ENCODE assay signal across 36 cellular contexts in the genomic region with DNA sequence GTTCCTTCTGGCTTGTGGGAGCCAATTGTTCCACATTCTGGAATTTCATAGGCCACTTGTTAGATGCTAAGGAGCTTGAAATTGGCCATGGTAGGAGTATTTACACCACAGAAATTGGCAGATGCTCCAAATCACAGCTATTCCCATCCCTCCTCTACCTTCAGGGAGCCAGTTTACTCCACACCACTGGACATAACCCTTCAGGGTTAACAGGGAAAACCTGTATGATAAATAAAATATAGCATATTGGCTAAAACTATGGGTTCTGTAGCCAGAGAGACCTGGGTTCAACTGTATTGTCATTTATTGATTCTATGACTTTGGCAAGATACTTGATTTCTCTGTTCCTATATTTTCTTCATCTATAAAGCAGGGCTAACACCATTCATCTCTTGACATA.
DNase-seq lines count a peak whose midpoint lies in the region; ATAC-seq, FAIRE-seq and TF ChIP-seq lines count a peak whose summit lies in the region.
"Had no signal": no experiment of that assay in that cellular context is flagged by ENCODE, and none has a peak within 500 bp of the region (broad histone marks: within the 10 kb centered on the region; RNA-seq: fewer than 3 reads in every experiment).

No MANE protein-coding gene starts in this region.

- no TSS peak for BruUV-seq in K562 (replicated peaks; lab: Mats Ljungman, UMichigan)

- ATAC-seq in K562, result no peak
- ATAC-seq in activated T-cell treated with anti-CD3 and anti-CD28 coated beads, Interleukin-2, amount 50 U/mL, for 72 hours (replicated peaks in 1 of 2), result no peak
- ATAC-seq: A549; CD8-positive, alpha-beta T cell had no signal

- TF ChIP-seq CTCF in HEK293 (tag by site-specific recombination; IDR thresholded peaks at IDR 0.05), result no peak
- TF ChIP-seq CTCF in WERI-Rb-1 (IDR thresholded peaks at IDR 0.05; ENCODE audit: low read depth, low read length), result no peak
- TF ChIP-seq CTCF in K562 (IDR thresholded peaks at IDR 0.05 in 2 of 3, conservative IDR thresholded peaks at IDR 0.05 in 1 of 3; ENCODE audit: insufficient read depth in 2 of 3, low read depth in 1 of 3, low read length in 3 of 3), result no peak

- H3K36me3 ChIP-seq in HEK293 (ENCODE audit: control insufficient read depth in 2 of 2, insufficient read depth in 1 of 2, low read length in 2 of 2), result no peaks in the 10 kb centered on the region
- no peaks in the 10 kb centered on the region for H3K36me3 ChIP-seq in WERI-Rb-1
- no peaks in the 10 kb centered on the region for H3K36me3 ChIP-seq in K562 (ENCODE audit: control insufficient read depth, insufficient read depth, low read length)
- H3K36me3 ChIP-seq: BE2C; BLaER1; BLaER1 treated with 17β-estradiol and CSF1 and Interleukin-3, amounts not matched to agents 10 nM and 100 nM had no signal

- H3K27me3 ChIP-seq in WERI-Rb-1 (ENCODE audit: insufficient read depth, low read depth, severe bottlenecking), result no peaks in the 10 kb centered on the region
- H3K27me3 ChIP-seq in K562 (ENCODE audit: control insufficient read depth in 2 of 2, insufficient read depth in 2 of 2, low read length in 2 of 2), result no peaks in the 10 kb centered on the region
- H3K27me3 ChIP-seq: BE2C; BLaER1; BLaER1 treated with 17β-estradiol and CSF1 and Interleukin-3, amounts not matched to agents 10 nM and 100 nM had no signal

- in situ Hi-C loops in K562 (cut with MboI), result no loop called here

- no peak overlapping the region for H3K27ac Mint-ChIP-seq in activated T-cell treated with anti-CD3 and anti-CD28 coated beads, Interleukin-2, amount 50 U/mL, for 72 hours
- H3K27ac Mint-ChIP-seq: B cell; CD4-positive, alpha-beta memory T cell; CD4-positive, alpha-beta T cell; CD4-positive, CD25-positive, alpha-beta regulatory T cell; CD8-positive, alpha-beta T cell had no signal

- H3K4me3 Mint-ChIP-seq in activated T-cell treated with anti-CD3 and anti-CD28 coated beads, Interleukin-2, amount 50 U/mL, for 72 hours, result no peak overlapping the region
- H3K4me3 Mint-ChIP-seq: B cell; CD14-positive monocyte; CD4-positive, alpha-beta memory T cell; CD4-positive, alpha-beta T cell; CD4-positive, CD25-positive, alpha-beta regulatory T cell; CD8-positive, alpha-beta memory T cell; CD8-positive, alpha-beta T cell had no signal

- no peak for TF ChIP-seq RAD21 in K562 (CRISPR knock-in tag; conservative IDR thresholded peaks at IDR 0.05 in 1 of 2, IDR thresholded peaks at IDR 0.05 in 1 of 2)

- no peak overlapping the region for H3K9ac ChIP-seq in K562 (ENCODE audit: insufficient read depth in 1 of 2, low read depth in 2 of 2, low read length in 2 of 2)
- H3K9ac ChIP-seq: BLaER1; BLaER1 treated with 17β-estradiol and CSF1 and Interleukin-3, amounts not matched to agents 10 nM and 100 nM had no signal

- H3K27me3 Mint-ChIP-seq in activated T-cell treated with anti-CD3 and anti-CD28 coated beads, Interleukin-2, amount 50 U/mL, for 72 hours (ENCODE audit: low read depth), result peaks cover 14% of the 10 kb centered on the region
- H3K27me3 Mint-ChIP-seq: CD4-positive, alpha-beta T cell had no signal

- no peaks in the 10 kb centered on the region for H3K4me1 Mint-ChIP-seq in activated T-cell treated with anti-CD3 and anti-CD28 coated beads, Interleukin-2, amount 50 U/mL, for 72 hours (ENCODE audit: low read depth)
- H3K4me1 Mint-ChIP-seq: CD4-positive, alpha-beta memory T cell; CD4-positive, CD25-positive, alpha-beta regulatory T cell; CD8-positive, alpha-beta memory T cell had no signal

- H2AFZ ChIP-seq in K562 (ENCODE audit: low read depth, low read length), result no peak overlapping the region

- TF ChIP-seq POLR2A in GM12892 (IDR thresholded peaks at IDR 0.05; ENCODE audit: low read depth, low read length), result no peak
- TF ChIP-seq POLR2A in K562 (conservative IDR thresholded peaks at IDR 0.05), result no peak

- CTCF ChIA-PET in HEK293 (lab: Yijun Ruan, JAX) (no interaction called here), K562 (lab: Yijun Ruan, JAX; ENCODE audit: low intra/inter-chr PET ratio) (no interaction called here)

- FAIRE-seq in GM12892 (lab: Jason Lieb, UNC), result peak; percentile 66
- no peak for FAIRE-seq in K562 (lab: Jason Lieb, UNC)
- FAIRE-seq: A204.1, A549, D721Med had no signal

- H3K79me2 ChIP-seq in K562 (ENCODE audit: control insufficient read depth, insufficient read depth, low read length), result no peaks in the 10 kb centered on the region

- H3K9me3 ChIP-seq in HEK293 (ENCODE audit: control insufficient read depth, insufficient read depth, low read depth, low read length) (no peaks in the 10 kb centered on the region), WERI-Rb-1 (ENCODE audit: severe bottlenecking) (peaks cover 11% of the 10 kb centered on the region), K562 (replicated peaks; ENCODE audit: control insufficient read depth, insufficient read depth, low read depth, low read length) (no peaks in the 10 kb centered on the region)
- H3K9me3 ChIP-seq: A549; BE2C; BLaER1; BLaER1 treated with 17β-estradiol and CSF1 and Interleukin-3, amounts not matched to agents 10 nM and 100 nM; Caco-2 had no signal

- H3K9me3 Mint-ChIP-seq in activated T-cell treated with anti-CD3 and anti-CD28 coated beads, Interleukin-2, amount 50 U/mL, for 72 hours, result no peaks in the 10 kb centered on the region
- H3K9me3 Mint-ChIP-seq: CD4-positive, alpha-beta memory T cell; CD4-positive, alpha-beta T cell; CD4-positive, CD25-positive, alpha-beta regulatory T cell; CD8-positive, alpha-beta memory T cell; CD8-positive, alpha-beta T cell had no signal

- POLR2A ChIA-PET in HEK293 (lab: Yijun Ruan, JAX) (no interaction called here), K562 (lab: Yijun Ruan, JAX) (interaction anchor here (0.6 to 1.2 kb wide), 4 partner anchors 14 to 489 kb away, joined by 3 to 5 read pairs (median 4); no protein-coding TSS in a partner anchor)

- H3K36me3 Mint-ChIP-seq in activated T-cell treated with anti-CD3 and anti-CD28 coated beads, Interleukin-2, amount 50 U/mL, for 72 hours (ENCODE audit: insufficient read depth in 2 of 2), result no peaks in the 10 kb centered on the region
- H3K36me3 Mint-ChIP-seq: CD14-positive monocyte; CD4-positive, alpha-beta memory T cell; CD4-positive, CD25-positive, alpha-beta regulatory T cell; CD8-positive, alpha-beta memory T cell; CD8-positive, alpha-beta T cell had no signal

- no peak overlapping the region for H3K4me3 ChIP-seq in HEK293 (ENCODE audit: low read depth, low read length)
- no peak overlapping the region for H3K4me3 ChIP-seq in WERI-Rb-1 (ENCODE audit: low read depth, low read length)
- no peak overlapping the region for H3K4me3 ChIP-seq in K562
- H3K4me3 ChIP-seq: A549; BLaER1; BLaER1 treated with 17β-estradiol and CSF1 and Interleukin-3, amounts not matched to agents 10 nM and 100 nM had no signal

- H3K9me1 ChIP-seq in K562 (ENCODE audit: control insufficient read depth, insufficient read depth, low read length), result no peaks in the 10 kb centered on the region

- TF ChIP-seq EP300 in K562 (IDR thresholded peaks at IDR 0.05; ENCODE audit: low read length), result no peak

- intact Hi-C loops in K562 (cut with micrococcal nuclease) (loop anchor here (2.0 kb wide), 1 partner anchor 24 kb away; no protein-coding TSS in a partner anchor), posterior cingulate gyrus (cut with DNase I) (no loop called here)

- H3K27ac ChIP-seq in HEK293 (ENCODE audit: extremely low read depth, low read depth, low read length) (no peak overlapping the region), WERI-Rb-1 (peak overlapping the region; percentile 74), K562 (ENCODE audit: extremely low read depth, low read depth, low read length) (no peak overlapping the region)
- H3K27ac ChIP-seq: 22Rv1; A549; BLaER1; BLaER1 treated with 17β-estradiol and CSF1 and Interleukin-3, amounts not matched to agents 10 nM and 100 nM; C4-2B had no signal

- H3K4me2 ChIP-seq in K562 (ENCODE audit: insufficient read depth, low read length), result no peak overlapping the region
- H3K4me2 ChIP-seq: A549; BLaER1; BLaER1 treated with 17β-estradiol and CSF1 and Interleukin-3, amounts not matched to agents 10 nM and 100 nM had no signal

- H3K4me1 ChIP-seq in HEK293 (ENCODE audit: control insufficient read depth, insufficient read depth, low read length) (no peaks in the 10 kb centered on the region), K562 (replicated peaks in 1 of 2; ENCODE audit: control insufficient read depth in 2 of 2, insufficient read depth in 2 of 2, low read length in 2 of 2) (peaks cover 9 to 35% of the 10 kb centered on the region in 2 experiments; a peak in 3 of 5 replicates)
- H3K4me1 ChIP-seq: A549, BE2C, Caco-2 had no signal

- no peak for DNase-seq in GM12892 (ENCODE audit: insufficient read length)
- DNase-seq in WERI-Rb-1, result no peak
- DNase-seq in K562 (ENCODE audit: extremely low read depth in 1 of 4, low spot score in 3 of 4), result no peak
- no peak for DNase-seq in cortex of kidney (lab: John Stamatoyannopoulos, UW)
- DNase-seq in EL, result no peak
- no peak for DNase-seq in posterior cingulate gyrus
- DNase-seq in activated T-cell treated with anti-CD3 and anti-CD28 coated beads, Interleukin-2, amount 50 U/mL, for 72 hours, result no peak
- DNase-seq: 8988T; ACHN; AML-193; BE2C; C1 segment of cervical spinal cord; Caco-2; Calu3; CD4-positive, alpha-beta memory T cell; CD4-positive, alpha-beta T cell; CD4-positive, CD25-positive, alpha-beta regulatory T cell; CD8-positive, alpha-beta memory T cell; CD8-positive, alpha-beta T cell; COR-L47; DMS 273 treated with DMSO at 0.1 percent for 48 hours; DMS153; DMS53; DMS79; DMS79 treated with DMSO at 0.1 percent for 48 hours; DND-41 had no signal

- H4K20me1 ChIP-seq in K562 (replicated peaks; ENCODE audit: control insufficient read depth, insufficient read depth, low read length), result no peaks in the 10 kb centered on the region
- H4K20me1 ChIP-seq: BLaER1 treated with 17β-estradiol and CSF1 and Interleukin-3, amounts not matched to agents 10 nM and 100 nM had no signal

TF ChIP-seq in HEK293, 187 proteins besides CTCF, POLR2A, EP300 and RAD21 (continues in another document):
- no peak for TF ChIP-seq GLI2 (tag by site-specific recombination; IDR thresholded peaks at IDR 0.05; ENCODE audit: borderline replicate concordance, low read depth)

TF ChIP-seq in K562, 482 proteins besides CTCF, POLR2A, EP300 and RAD21:
- TF ChIP-seq MYC (IDR thresholded peaks at IDR 0.05; ENCODE audit: low read depth, low read length), result no peak
- 0 out of 2 replicates have a peak, but pooled peaks have one; percentile 54 for TF ChIP-seq MYC (CRISPR knock-in tag; IDR thresholded peaks at IDR 0.05; ENCODE audit: borderline replicate concordance, low read depth)
- TF ChIP-seq PRMT5 (CRISPR knock-in tag; IDR thresholded peaks at IDR 0.05), result no peak
- TF ChIP-seq MYNN (IDR thresholded peaks at IDR 0.05), result no peak
- TF ChIP-seq MYNN (CRISPR knock-in tag; IDR thresholded peaks at IDR 0.05), result no peak
- no peak for TF ChIP-seq MCM3 (IDR thresholded peaks at IDR 0.05)
